Comparison of ENCODE assay signal across 11 cellular contexts in the genomic region with DNA sequence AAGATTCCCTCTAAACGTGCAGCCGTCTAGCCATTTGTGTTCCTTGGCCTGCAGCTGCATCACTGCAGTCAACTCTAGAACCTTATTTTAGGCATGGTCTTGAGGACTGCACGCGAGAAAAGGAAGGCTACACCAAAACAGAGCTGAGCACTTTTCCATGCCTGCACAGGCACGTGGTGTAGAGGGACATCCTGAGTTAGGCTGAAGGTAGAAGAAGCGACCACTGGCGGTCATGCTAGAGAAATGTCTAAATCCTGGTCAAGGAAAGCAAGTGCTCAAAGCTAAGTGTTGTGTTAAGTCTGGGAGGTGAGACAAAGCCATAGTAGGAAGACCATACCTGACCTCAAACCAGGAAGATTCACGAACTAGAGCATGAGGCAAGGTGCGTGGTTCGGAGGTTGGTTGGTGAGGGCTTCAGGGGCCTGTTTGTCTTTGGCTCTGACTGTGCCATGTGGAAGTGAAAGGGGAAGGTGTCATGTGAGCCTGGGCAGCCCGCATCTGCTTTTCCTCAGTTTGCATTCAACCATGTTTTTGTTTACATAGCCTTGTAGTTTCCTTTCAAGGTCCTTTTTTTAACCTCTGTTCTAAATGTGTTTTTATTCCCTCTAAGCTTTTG.
DNase-seq lines count a peak whose midpoint lies in the region; ATAC-seq and TF ChIP-seq lines count a peak whose summit lies in the region.
"Had no signal": no experiment of that assay in that cellular context is flagged by ENCODE, and none has a peak within 500 bp of the region (broad histone marks: within the 10 kb centered on the region; RNA-seq: fewer than 3 reads in every experiment).

No MANE protein-coding gene starts in this region.

- TF ChIP-seq POLR2A in testis (IDR thresholded peaks at IDR 0.05), result no peak

- DNase-seq in putamen (ENCODE audit: low spot score) (peak; percentile 12), GM19238 (ENCODE audit: insufficient read length, low spot score) (no peak), testis (no peak)
- DNase-seq: activated T-cell treated with anti-CD3 and anti-CD28 coated beads, Interleukin-2, amount 50 U/mL, for 1 hour; immature natural killer cell; right lobe of liver; SIG-M5 had no signal

- H3K9ac ChIP-seq in OCI-LY3 (ENCODE audit: low read length), result peak overlapping the region; percentile 14; the same call in 1 of the 2 replicates

- H3K79me2 ChIP-seq in OCI-LY3 (ENCODE audit: low read length), result no peaks in the 10 kb centered on the region

- peak overlapping the region; percentile 30; the same call in 1 of the 2 replicates for H3K4me3 ChIP-seq in OCI-LY3 (ENCODE audit: low read length)
- no peak overlapping the region for H3K4me3 ChIP-seq in testis
- H3K4me3 ChIP-seq: right lobe of liver had no signal

- H3K9me3 ChIP-seq in OCI-LY3 (ENCODE audit: insufficient read depth, low read length) (no peaks in the 10 kb centered on the region), testis (no peaks in the 10 kb centered on the region)
- H3K9me3 ChIP-seq: right lobe of liver had no signal

- peaks cover 23% of the 10 kb centered on the region for H3K27me3 Mint-ChIP-seq in activated T-helper 17 cell treated with anti-CD3 and anti-CD28 coated beads, Interleukin-2, amount 50 U/mL, for 72 hours

- H3K9me3 Mint-ChIP-seq in activated T-helper 17 cell treated with anti-CD3 and anti-CD28 coated beads, Interleukin-2, amount 50 U/mL, for 72 hours, result no peaks in the 10 kb centered on the region

- TF ChIP-seq CTCF in OCI-LY3 (IDR thresholded peaks at IDR 0.05; ENCODE audit: low read depth, low read length) (no peak), testis (IDR thresholded peaks at IDR 0.05) (no peak)

- no peak overlapping the region for H3K27ac Mint-ChIP-seq in activated T-helper 17 cell treated with anti-CD3 and anti-CD28 coated beads, Interleukin-2, amount 50 U/mL, for 72 hours
- H3K27ac Mint-ChIP-seq: immature natural killer cell had no signal

- H4K20me1 ChIP-seq in OCI-LY3 (ENCODE audit: insufficient read depth, low read length), result no peaks in the 10 kb centered on the region

- H3K36me3 ChIP-seq in OCI-LY3 (replicated peaks; ENCODE audit: low read depth, low read length), result peaks cover 4% of the 10 kb centered on the region
- H3K36me3 ChIP-seq in testis (ENCODE audit: low read depth, missing control alignments), result no peaks in the 10 kb centered on the region
- H3K36me3 ChIP-seq: right lobe of liver had no signal

- ATAC-seq in GM19043 (IDR thresholded peaks at IDR 0.05; ENCODE audit: low read depth, unreplicated experiment) (peak; percentile 70), HG02852 (IDR thresholded peaks at IDR 0.05; ENCODE audit: unreplicated experiment) (peak; percentile 58)
- no peak for ATAC-seq in activated T-helper 17 cell treated with anti-CD3 and anti-CD28 coated beads, Interleukin-2, amount 50 U/mL, for 72 hours (replicated peaks)

- 84 to 85% methylated on average over 11 of the region's 11 CpGs for WGBS in testis, 2 donors

- H3K27me3 ChIP-seq in OCI-LY3 (ENCODE audit: low read depth, low read length) (no peaks in the 10 kb centered on the region), testis (no peaks in the 10 kb centered on the region)
- H3K27me3 ChIP-seq: right lobe of liver had no signal

- intact Hi-C loops in testis (cut with DNase I; ENCODE audit: low total_unique reads), result no loop called here

- H3K27ac ChIP-seq in OCI-LY3 (ENCODE audit: low read length) (peak overlapping the region; percentile 39), testis (no peak overlapping the region)
- H3K27ac ChIP-seq: right lobe of liver had no signal

- H3K36me3 Mint-ChIP-seq in activated T-helper 17 cell treated with anti-CD3 and anti-CD28 coated beads, Interleukin-2, amount 50 U/mL, for 72 hours (ENCODE audit: low read depth), result no peaks in the 10 kb centered on the region
- H3K36me3 Mint-ChIP-seq: immature natural killer cell had no signal

- H3K4me1 ChIP-seq in OCI-LY3 (ENCODE audit: low read length) (peaks cover 20% of the 10 kb centered on the region), testis (peaks cover 3% of the 10 kb centered on the region)
- H3K4me1 ChIP-seq: right lobe of liver had no signal

- H2AFZ ChIP-seq in OCI-LY3 (ENCODE audit: low read depth, low read length), result peak overlapping the region; percentile 71; the same call in 1 of the 2 replicates

- H3K4me1 Mint-ChIP-seq in activated T-helper 17 cell treated with anti-CD3 and anti-CD28 coated beads, Interleukin-2, amount 50 U/mL, for 72 hours, result no peaks in the 10 kb centered on the region

- H3K4me3 Mint-ChIP-seq in activated T-helper 17 cell treated with anti-CD3 and anti-CD28 coated beads, Interleukin-2, amount 50 U/mL, for 72 hours, result no peak overlapping the region
- H3K4me3 Mint-ChIP-seq: immature natural killer cell had no signal

- peak overlapping the region; percentile 35 for H3K4me2 ChIP-seq in OCI-LY3 (ENCODE audit: low read length)
